In genomic region chr3:89144080-89144479, GRCh38 we compare ENCODE assay signal across 21 cellular contexts. TPM values are rescaled to one million over a fixed set of nuclear protein-coding genes. Genes with fewer than 3 reads are reported as not detected.
DNase-seq lines count a peak whose midpoint lies in the region; ATAC-seq, FAIRE-seq and TF ChIP-seq lines count a peak whose summit lies in the region.
"Had no signal": no experiment of that assay in that cellular context is flagged by ENCODE, and none has a peak within 500 bp of the region (broad histone marks: within the 10 kb centered on the region; RNA-seq: fewer than 3 reads in every experiment).

No MANE protein-coding gene starts in this region.

- POLR2A ChIA-PET in A549 (lab: Yijun Ruan, JAX) = no interaction called here

- peaks cover 6% of the 10 kb centered on the region for H3K4me1 Mint-ChIP-seq in neural progenitor cell
- H3K4me1 Mint-ChIP-seq in osteocyte (ENCODE audit: unreplicated experiment) = peaks cover 7% of the 10 kb centered on the region
- H3K4me1 Mint-ChIP-seq: CD14-positive monocyte; CD8-positive, alpha-beta memory T cell had no signal

- no peaks in the 10 kb centered on the region for H3K4me1 ChIP-seq in A549
- H3K4me1 ChIP-seq in BLaER1 treated with 17β-estradiol and CSF1 and Interleukin-3, amounts not matched to agents 10 nM and 100 nM = peaks cover 11 to 60% (median 47%) of the 10 kb centered on the region in 10 experiments
- H3K4me1 ChIP-seq in neural progenitor cell = no peaks in the 10 kb centered on the region

- H3K79me2 ChIP-seq in neural progenitor cell (ENCODE audit: low read depth) = no peaks in the 10 kb centered on the region

- no peaks in the 10 kb centered on the region for H4K20me1 ChIP-seq in BLaER1 treated with 17β-estradiol and CSF1 and Interleukin-3, amounts not matched to agents 10 nM and 100 nM
- no peaks in the 10 kb centered on the region for H4K20me1 ChIP-seq in neural progenitor cell (ENCODE audit: low read depth)

- peaks cover 7% of the 10 kb centered on the region for H3K36me3 Mint-ChIP-seq in neural progenitor cell
- no peaks in the 10 kb centered on the region for H3K36me3 Mint-ChIP-seq in osteocyte (ENCODE audit: unreplicated experiment)
- H3K36me3 Mint-ChIP-seq: CD14-positive monocyte; CD8-positive, alpha-beta memory T cell had no signal

- H3K27ac ChIP-seq in A549 (no peak overlapping the region), neural progenitor cell (no peak overlapping the region)
- H3K27ac ChIP-seq in BLaER1 treated with 17β-estradiol and CSF1 and Interleukin-3, amounts not matched to agents 10 nM and 100 nM = no peak overlapping the region

- H3K27me3 Mint-ChIP-seq in neural progenitor cell (ENCODE audit: insufficient read depth, low read depth) = no peaks in the 10 kb centered on the region
- H3K27me3 Mint-ChIP-seq in osteocyte (ENCODE audit: unreplicated experiment) = peaks cover 6% of the 10 kb centered on the region
- H3K27me3 Mint-ChIP-seq: CD4-positive, alpha-beta T cell; CD8-positive, alpha-beta memory T cell had no signal

- no peaks in the 10 kb centered on the region for H3K9me3 ChIP-seq in A549
- H3K9me3 ChIP-seq in BLaER1 treated with 17β-estradiol and CSF1 and Interleukin-3, amounts not matched to agents 10 nM and 100 nM (replicated peaks in 1 of 11) = peaks cover 0 to 5% (median 0%) of the 10 kb centered on the region in 11 experiments; a peak in 1 of 22 replicates
- no peaks in the 10 kb centered on the region for H3K9me3 ChIP-seq in neural progenitor cell (ENCODE audit: low read depth)

- WGBS in A549 (ENCODE audit: missing lambda C conversion rate) = 11% methylated on average over 2 of the region's 2 CpGs

- H3K9ac ChIP-seq in BLaER1 treated with 17β-estradiol and CSF1 and Interleukin-3, amounts not matched to agents 10 nM and 100 nM = no peak overlapping the region
- no peak overlapping the region for H3K9ac ChIP-seq in neural progenitor cell

- peak overlapping the region; percentile 66 for H2AFZ ChIP-seq in neural progenitor cell (replicated peaks)
- H2AFZ ChIP-seq: GM23338 had no signal

- no peak for TF ChIP-seq EP300 in A549 (IDR thresholded peaks at IDR 0.05)

- H3K27me3 ChIP-seq in BLaER1 treated with 17β-estradiol and CSF1 and Interleukin-3, amounts not matched to agents 10 nM and 100 nM = no peaks in the 10 kb centered on the region
- no peaks in the 10 kb centered on the region for H3K27me3 ChIP-seq in neural progenitor cell

- no peak for TF ChIP-seq RAD21 in A549 (conservative IDR thresholded peaks at IDR 0.05 in 1 of 2, IDR thresholded peaks at IDR 0.05 in 1 of 2)

- peaks cover 0 to 39% (median 8%) of the 10 kb centered on the region in 11 experiments; a peak in 9 of 22 replicates for H3K36me3 ChIP-seq in BLaER1 treated with 17β-estradiol and CSF1 and Interleukin-3, amounts not matched to agents 10 nM and 100 nM
- no peaks in the 10 kb centered on the region for H3K36me3 ChIP-seq in neural progenitor cell

- no peak for TF ChIP-seq POLR2A in A549 (IDR thresholded peaks at IDR 0.05; ENCODE audit: low read length)

- no peak overlapping the region for H3K4me3 Mint-ChIP-seq in neural progenitor cell
- no peak overlapping the region for H3K4me3 Mint-ChIP-seq in osteocyte (ENCODE audit: unreplicated experiment)
- H3K4me3 Mint-ChIP-seq: CD14-positive monocyte; CD4-positive, alpha-beta T cell; CD8-positive, alpha-beta memory T cell; GM23338; H9 had no signal

- H3K9me3 Mint-ChIP-seq in neural progenitor cell (no peaks in the 10 kb centered on the region), osteocyte (ENCODE audit: unreplicated experiment) (no peaks in the 10 kb centered on the region)
- H3K9me3 Mint-ChIP-seq: CD14-positive monocyte; CD4-positive, alpha-beta T cell; GM23338; H9 had no signal

- no peak overlapping the region for H3K27ac Mint-ChIP-seq in neural progenitor cell
- no peak overlapping the region for H3K27ac Mint-ChIP-seq in osteocyte (ENCODE audit: unreplicated experiment)
- H3K27ac Mint-ChIP-seq: CD14-positive monocyte; CD4-positive, alpha-beta T cell; CD8-positive, alpha-beta memory T cell; GM23338; H9 had no signal

- CTCF ChIA-PET in A549 (lab: Yijun Ruan, JAX) = no interaction called here

- H3K4me3 ChIP-seq in A549 (no peak overlapping the region), neural progenitor cell (no peak overlapping the region)
- no peak overlapping the region for H3K4me3 ChIP-seq in BLaER1 treated with 17β-estradiol and CSF1 and Interleukin-3, amounts not matched to agents 10 nM and 100 nM
- H3K4me3 ChIP-seq: GM23338 had no signal

- no peaks in the 10 kb centered on the region for H3F3A ChIP-seq in neural progenitor cell (ENCODE audit: low read depth)

- no peak for FAIRE-seq in A549 (lab: Jason Lieb, UNC)
- FAIRE-seq: D721Med, GM12891, GM18507 had no signal

- ATAC-seq in A549 = no peak
- no peak for ATAC-seq in HG02870 (IDR thresholded peaks at IDR 0.05; ENCODE audit: unreplicated experiment)
- ATAC-seq: GM23338, HCT116 had no signal

- TF ChIP-seq CTCF in A549 (IDR thresholded peaks at IDR 0.05) (no peak), neural progenitor cell (IDR thresholded peaks at IDR 0.05) (no peak), osteocyte (IDR thresholded peaks at IDR 0.05) (no peak)

- DNase-seq in A549 (ENCODE audit: low read depth in 1 of 2, low spot score in 1 of 2) = no peak
- DNase-seq in OCI-M1 (lab: John Stamatoyannopoulos, UW) = peak; percentile 11
- no peak for DNase-seq in neural progenitor cell (ENCODE audit: low spot score)
- no peak for DNase-seq in NCI-H146 (lab: John Stamatoyannopoulos, UW)
- no peak for DNase-seq in osteocyte (ENCODE audit: extremely low spot score, unreplicated experiment)
- DNase-seq: 8988T; CD4-positive, alpha-beta T cell; CD8-positive, alpha-beta memory T cell; DMS 273 treated with DMSO at 0.1 percent for 48 hours; DMS79 treated with DMSO at 0.1 percent for 48 hours; GF-D8; H9 had no signal

- H3K4me2 ChIP-seq in A549 (no peak overlapping the region), neural progenitor cell (no peak overlapping the region)
- H3K4me2 ChIP-seq in BLaER1 treated with 17β-estradiol and CSF1 and Interleukin-3, amounts not matched to agents 10 nM and 100 nM = peak overlapping the region in 8 of 11 experiments; percentile 1 to 50 (median 30); a peak in 12 of 22 replicates
- H3K4me2 ChIP-seq: GM23338 had no signal

TF ChIP-seq in A549, 52 proteins besides CTCF, POLR2A, EP300 and RAD21:
- TF ChIP-seq RNF2 (IDR thresholded peaks at IDR 0.05; ENCODE audit: borderline replicate concordance, low read depth) = no peak
- no peak for TF ChIP-seq NPAS2 (CRISPR knock-in tag; IDR thresholded peaks at IDR 0.05; ENCODE audit: borderline replicate concordance)
- no peak for TF ChIP-seq HDAC2 (IDR thresholded peaks at IDR 0.05)
- TF ChIP-seq KDM1A (IDR thresholded peaks at IDR 0.05; ENCODE audit: low read depth) = no peak
- TF ChIP-seq MAFK (IDR thresholded peaks at IDR 0.05; ENCODE audit: partially characterized antibody) = peak; percentile 34

RNA-seq across cellular contexts. Expression of gene EPHA3, which starts 36.7 kb away (rescaled TPM):
- polyA plus RNA-seq in A549 (2011; rRNA removed) (not detected in 2 replicates), A549 (2017; fragmentation: RNase III; extraction: RNeasy Plus Mini Kit Qiagen cat#74134 plus additional on column Dnase treatment) (not detected in 3 replicates)
- polyA plus RNA-seq in A549 (2012; cell fraction: cytosol; rRNA removed) = not detected in 2 replicates
- polyA plus RNA-seq in A549 (2012; cell fraction: nucleus; rRNA removed) = not detected in 2 replicates
- polyA minus RNA-seq in A549 (2011; rRNA and poly(A)+ RNA removed) = not detected in 2 replicates
- total RNA-seq in neural progenitor cell (ENCODE audit: low replicate concordance) (0.34 and 0.36 TPM in 2 replicates), osteocyte (0.94 and 1.6 TPM in 2 replicates)
- total RNA-seq: CD4-positive, alpha-beta T cell; CD8-positive, alpha-beta memory T cell; Daoy had no signal
- polyA plus RNA-seq: CD14-positive monocyte; CD8-positive, alpha-beta memory T cell had no signal

Comparison
In these comparisons a context has a peak if more than half of its experiments do, and no peak if none do; other contexts are left out.
1. H3K4me2 ChIP-seq: peak in BLaER1 treated with 17β-estradiol and CSF1 and Interleukin-3, amounts not matched to agents 10 nM and 100 nM (8 of 11); none in A549 (single experiment) and neural progenitor cell (single experiment).